ENCODE assay signal across 1 cellular context in genomic region chr1:1309525-1310385, GRCh38.
A peak's percentile ranks its signal among the peaks of the same experiment; 100 is the strongest.
TF ChIP-seq lines count a peak whose summit lies in the region.

No MANE protein-coding gene starts in this region.

TF ChIP-seq in K562, 482 proteins besides CTCF, POLR2A, EP300 and RAD21 (continued from another document and continues in another):
- TF ChIP-seq HNRNPL (IDR thresholded peaks at IDR 0.05; ENCODE audit: low read depth, low read length): no peak
- TF ChIP-seq, protein P1, sequence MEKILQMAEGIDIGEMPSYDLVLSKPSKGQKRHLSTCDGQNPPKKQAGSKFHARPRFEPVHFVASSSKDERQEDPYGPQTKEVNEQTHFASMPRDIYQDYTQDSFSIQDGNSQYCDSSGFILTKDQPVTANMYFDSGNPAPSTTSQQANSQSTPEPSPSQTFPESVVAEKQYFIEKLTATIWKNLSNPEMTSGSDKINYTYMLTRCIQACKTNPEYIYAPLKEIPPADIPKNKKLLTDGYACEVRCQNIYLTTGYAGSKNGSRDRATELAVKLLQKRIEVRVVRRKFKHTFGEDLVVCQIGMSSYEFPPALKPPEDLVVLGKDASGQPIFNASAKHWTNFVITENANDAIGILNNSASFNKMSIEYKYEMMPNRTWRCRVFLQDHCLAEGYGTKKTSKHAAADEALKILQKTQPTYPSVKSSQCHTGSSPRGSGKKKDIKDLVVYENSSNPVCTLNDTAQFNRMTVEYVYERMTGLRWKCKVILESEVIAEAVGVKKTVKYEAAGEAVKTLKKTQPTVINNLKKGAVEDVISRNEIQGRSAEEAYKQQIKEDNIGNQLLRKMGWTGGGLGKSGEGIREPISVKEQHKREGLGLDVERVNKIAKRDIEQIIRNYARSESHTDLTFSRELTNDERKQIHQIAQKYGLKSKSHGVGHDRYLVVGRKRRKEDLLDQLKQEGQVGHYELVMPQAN (IDR thresholded peaks at IDR 0.05; ENCODE audit: borderline replicate concordance): 0 out of 2 replicates have a peak, but pooled peaks have one; percentile 9
- TF ChIP-seq MGA (IDR thresholded peaks at IDR 0.05): no peak
- no peak for TF ChIP-seq RNF2 (IDR thresholded peaks at IDR 0.05)
- TF ChIP-seq NCOR1 (IDR thresholded peaks at IDR 0.05): no peak
- TF ChIP-seq SIN3A (IDR thresholded peaks at IDR 0.05; ENCODE audit: borderline replicate concordance in 2 of 2, control insufficient read depth in 1 of 2, low read depth in 2 of 2, low read length in 2 of 2): peak in 1 of 2 experiments; percentile 53; a peak in 2 of 4 replicates
- TF ChIP-seq POU5F1 (IDR thresholded peaks at IDR 0.05; ENCODE audit: borderline replicate concordance, low read depth, low read length, partially characterized antibody): no peak
- TF ChIP-seq KAT7 (CRISPR knock-in tag; IDR thresholded peaks at IDR 0.05; ENCODE audit: borderline replicate concordance): 0 out of 2 replicates have a peak, but pooled peaks have one; percentile 75
- no peak for TF ChIP-seq HMG20B (CRISPR knock-in tag; IDR thresholded peaks at IDR 0.05)
- no peak for TF ChIP-seq ZKSCAN1 (IDR thresholded peaks at IDR 0.05; ENCODE audit: low read depth, low read length)
- no peak for TF ChIP-seq ZNF445 (CRISPR knock-in tag; IDR thresholded peaks at IDR 0.05; ENCODE audit: low read depth)
- no peak for TF ChIP-seq CTCFL (IDR thresholded peaks at IDR 0.05; ENCODE audit: borderline replicate concordance, insufficient read depth, low read depth, low read length, poor library complexity, severe bottlenecking)
- TF ChIP-seq RHOXF2B (CRISPR knock-in tag; conservative IDR thresholded peaks at IDR 0.05): no peak
- TF ChIP-seq POLR3G (IDR thresholded peaks at IDR 0.05; ENCODE audit: extremely low read depth, insufficient read length, insufficient replicate concordance): no peak
- no peak for TF ChIP-seq MEIS2 (IDR thresholded peaks at IDR 0.05; ENCODE audit: partially characterized antibody)
- TF ChIP-seq HDAC8 (tag; IDR thresholded peaks at IDR 0.05): no peak
- no peak for TF ChIP-seq HMGN3 (IDR thresholded peaks at IDR 0.05; ENCODE audit: borderline replicate concordance, extremely low read depth, insufficient read length, low read depth, low read length)
- TF ChIP-seq SMARCA4 (IDR thresholded peaks at IDR 0.05): no peak
- no peak for TF ChIP-seq GABPB2 (CRISPR knock-in tag; conservative IDR thresholded peaks at IDR 0.05)
- peak in 1 of 3 experiments; percentile 3; a peak in 1 of 6 replicates for TF ChIP-seq ZBTB11 (CRISPR knock-in tag; IDR thresholded peaks at IDR 0.05)
- 0 out of 2 replicates have a peak, but pooled peaks have one; percentile 9 for TF ChIP-seq DPF2 (IDR thresholded peaks at IDR 0.05)
- no peak for TF ChIP-seq PCBP2 (IDR thresholded peaks at IDR 0.05; ENCODE audit: low read depth, low read length, poor library complexity, severe bottlenecking)
- TF ChIP-seq ZC3H4 (CRISPR knock-in tag; IDR thresholded peaks at IDR 0.05; ENCODE audit: borderline replicate concordance): no peak; the same call in 1 of the 2 replicates
- no peak for TF ChIP-seq NRF1 (conservative IDR thresholded peaks at IDR 0.05 in 1 of 2, IDR thresholded peaks at IDR 0.05 in 1 of 2)
- no peak for TF ChIP-seq SIX5 (IDR thresholded peaks at IDR 0.05; ENCODE audit: borderline replicate concordance in 1 of 2, insufficient read depth in 1 of 2, low read depth in 1 of 2, low read length in 2 of 2)
- no peak for TF ChIP-seq OTX1 (CRISPR knock-in tag; IDR thresholded peaks at IDR 0.05)
- no peak for TF ChIP-seq STAT5A (IDR thresholded peaks at IDR 0.05; ENCODE audit: borderline replicate concordance, low read length)
- TF ChIP-seq SETDB1 (IDR thresholded peaks at IDR 0.05; ENCODE audit: low read length): no peak
- TF ChIP-seq POLR2H (tag; IDR thresholded peaks at IDR 0.05; ENCODE audit: low read depth): no peak
- TF ChIP-seq BHLHE40 (IDR thresholded peaks at IDR 0.05; ENCODE audit: low read length): peak; percentile 80; the same call in 1 of the 2 replicates
- TF ChIP-seq PHF8 (IDR thresholded peaks at IDR 0.05; ENCODE audit: borderline replicate concordance, low read length): no peak
- no peak for TF ChIP-seq SMAD3 (CRISPR knock-in tag; conservative IDR thresholded peaks at IDR 0.05)
- TF ChIP-seq, protein P2, sequence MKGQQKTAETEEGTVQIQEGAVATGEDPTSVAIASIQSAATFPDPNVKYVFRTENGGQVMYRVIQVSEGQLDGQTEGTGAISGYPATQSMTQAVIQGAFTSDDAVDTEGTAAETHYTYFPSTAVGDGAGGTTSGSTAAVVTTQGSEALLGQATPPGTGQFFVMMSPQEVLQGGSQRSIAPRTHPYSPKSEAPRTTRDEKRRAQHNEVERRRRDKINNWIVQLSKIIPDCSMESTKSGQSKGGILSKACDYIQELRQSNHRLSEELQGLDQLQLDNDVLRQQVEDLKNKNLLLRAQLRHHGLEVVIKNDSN (CRISPR knock-in tag; IDR thresholded peaks at IDR 0.05): peak; percentile 88
- no peak for TF ChIP-seq ZNF764 (CRISPR knock-in tag; IDR thresholded peaks at IDR 0.05; ENCODE audit: low read depth)
- no peak for TF ChIP-seq MAFF (IDR thresholded peaks at IDR 0.05; ENCODE audit: low read length)
- peak; percentile 75 for TF ChIP-seq POLR2G (IDR thresholded peaks at IDR 0.05; ENCODE audit: low read depth, low read length)
- peak; percentile 1 for TF ChIP-seq ZNF146 (CRISPR knock-in tag; IDR thresholded peaks at IDR 0.05; ENCODE audit: unreplicated experiment)
- TF ChIP-seq, protein P3, sequence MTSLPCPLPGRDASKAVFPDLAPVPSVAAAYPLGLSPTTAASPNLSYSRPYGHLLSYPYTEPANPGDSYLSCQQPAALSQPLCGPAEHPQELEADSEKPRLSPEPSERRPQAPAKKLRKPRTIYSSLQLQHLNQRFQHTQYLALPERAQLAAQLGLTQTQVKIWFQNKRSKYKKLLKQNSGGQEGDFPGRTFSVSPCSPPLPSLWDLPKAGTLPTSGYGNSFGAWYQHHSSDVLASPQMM (CRISPR knock-in tag; IDR thresholded peaks at IDR 0.05): no peak
- TF ChIP-seq POLR2AphosphoS5 (IDR thresholded peaks at IDR 0.05; ENCODE audit: control insufficient read depth, insufficient read depth, low read depth, low read length): 0 out of 2 replicates have a peak, but pooled peaks have one; percentile 4
- no peak for TF ChIP-seq KDM5B (IDR thresholded peaks at IDR 0.05; ENCODE audit: insufficient replicate concordance, low read depth, low read length)
